ENCODE assay signal across 9 cellular contexts in genomic region chr13:53442979-53443378, GRCh38.
"Had no signal": no experiment of that assay in that cellular context is flagged by ENCODE, and none has a peak within 500 bp of the region (broad histone marks: within the 10 kb centered on the region; RNA-seq: fewer than 3 reads in every experiment).

No MANE protein-coding gene starts in this region.

- H3K4me3 ChIP-seq: GM23338, HAP-1 had no signal

- H3K9ac ChIP-seq: KMS-11 had no signal

- H3K27ac ChIP-seq: KMS-11 had no signal

- H3K4me2 ChIP-seq: GM23338, KMS-11 had no signal

- ATAC-seq: GM23338, HCT116 had no signal

- FAIRE-seq: HTR-8/SVneo had no signal

- H3K4me1 ChIP-seq: HAP-1 had no signal

- DNase-seq: H7, HFFc6, Karpas-422, KBM-7 had no signal

- H2AFZ ChIP-seq: GM23338 had no signal

- H3K36me3 ChIP-seq: HAP-1 had no signal
